In the genomic region with DNA sequence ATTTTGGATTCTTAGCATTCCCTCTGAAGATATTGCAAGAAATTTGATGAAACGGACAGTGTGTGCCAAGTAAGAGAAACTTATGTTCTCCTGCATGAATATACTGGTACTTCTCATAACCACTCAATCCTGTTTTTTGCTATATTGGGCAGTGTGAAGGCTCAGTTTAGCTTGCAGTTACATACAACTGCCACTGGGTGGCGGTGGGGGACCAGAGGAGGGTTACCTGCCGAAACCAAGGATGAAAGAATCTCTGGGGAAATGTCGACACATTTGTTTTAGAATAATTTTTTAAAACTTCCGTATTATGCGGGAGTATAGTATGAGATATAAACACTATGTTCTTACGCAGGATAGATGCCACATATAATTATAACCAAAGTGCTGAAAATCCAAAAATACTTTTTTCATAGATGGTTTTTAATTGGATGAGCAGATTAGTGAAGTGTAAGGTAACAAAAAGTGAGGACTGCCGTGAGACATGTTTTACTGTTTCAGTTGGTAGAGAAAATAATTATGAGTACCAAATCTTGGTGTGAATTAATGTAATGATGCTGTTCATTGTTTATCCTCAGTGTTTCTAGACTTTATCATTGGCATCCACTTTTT, we compare ENCODE assay signal across 8 cellular contexts. TPM values are rescaled to one million over a fixed set of nuclear protein-coding genes. Genes with fewer than 3 reads are reported as not detected.
DNase-seq lines count a peak whose midpoint lies in the region; ATAC-seq, FAIRE-seq and TF ChIP-seq lines count a peak whose summit lies in the region.

No MANE protein-coding gene starts in this region.

- peak; percentile 94 for ATAC-seq in HG03280 (IDR thresholded peaks at IDR 0.05; ENCODE audit: unreplicated experiment)

- peaks cover 6% of the 10 kb centered on the region for H3K36me3 Mint-ChIP-seq in chondrocyte (ENCODE audit: low read depth)

- H3K4me1 Mint-ChIP-seq in chondrocyte (ENCODE audit: low read depth) = peaks cover 6% of the 10 kb centered on the region

- TF ChIP-seq CTCF in C4-2B (conservative IDR thresholded peaks at IDR 0.05) (peak; percentile 96), chondrocyte (IDR thresholded peaks at IDR 0.05) (peak; percentile 98), liver (IDR thresholded peaks at IDR 0.05; ENCODE audit: low read depth, low read length, missing input control) (peak; percentile 92)

- no peak overlapping the region for H3K27ac ChIP-seq in C4-2B
- no peak overlapping the region for H3K27ac ChIP-seq in liver (ENCODE audit: low read depth in 1 of 2, low read length in 2 of 2)

- no peak overlapping the region for H3K9ac ChIP-seq in liver (ENCODE audit: low read depth in 1 of 2, low read length in 2 of 2)

- TF ChIP-seq RAD21 in liver (IDR thresholded peaks at IDR 0.05) = peak; percentile 97 to 98

- H3K27ac Mint-ChIP-seq in chondrocyte (ENCODE audit: unreplicated experiment) = no peak overlapping the region

- WGBS in liver = 7% methylated on average over 8 of the region's 8 CpGs

- peak; percentile 95 for FAIRE-seq in GM19239 (lab: Jason Lieb, UNC)

- no peaks in the 10 kb centered on the region for H3K9me3 Mint-ChIP-seq in chondrocyte (ENCODE audit: low read depth)

- H3K9me3 ChIP-seq in liver (ENCODE audit: control insufficient read depth in 4 of 4, low read length in 3 of 4) = no peaks in the 10 kb centered on the region

- DNase-seq in GM19239 (ENCODE audit: insufficient read length, low spot score) (peak; percentile 28), NCI-H345 treated with DMSO at 0.1 percent for 48 hours (lab: John Stamatoyannopoulos, UW; ENCODE audit: unreplicated experiment) (peak; percentile 56), chondrocyte (ENCODE audit: low spot score) (no peak)
- DNase-seq in activated CD4-positive, alpha-beta T cell treated with anti-CD3 and anti-CD28 coated beads for 24 hours (ENCODE audit: low read depth in 2 of 2) = peak; percentile 45 to 58
- DNase-seq in stimulated activated CD4-positive, alpha-beta T cell treated with anti-CD3 and anti-CD28 coated beads, TNF-alpha, amount 100 ng/mL, for 48 hours (ENCODE audit: low read depth in 3 of 3) = peak; percentile 32 to 53 (median 36)

- no peak overlapping the region for H3K4me3 Mint-ChIP-seq in chondrocyte (ENCODE audit: unreplicated experiment)

- peaks cover 2 to 33% (median 17%) of the 10 kb centered on the region in 4 donors for H3K36me3 ChIP-seq in liver (ENCODE audit: control insufficient read depth in 4 of 4, insufficient read depth in 3 of 4, low read depth in 1 of 4, low read length in 3 of 4)

- no peaks in the 10 kb centered on the region for H3K27me3 ChIP-seq in liver (ENCODE audit: control insufficient read depth in 4 of 4, insufficient read depth in 4 of 4, low read length in 3 of 4)

- H3K27me3 Mint-ChIP-seq in chondrocyte (ENCODE audit: low read depth) = no peaks in the 10 kb centered on the region

- H3K4me3 ChIP-seq in liver (ENCODE audit: low read depth in 1 of 3, low read length in 3 of 3) = no peak overlapping the region

- H3K4me1 ChIP-seq in liver (ENCODE audit: control insufficient read depth in 4 of 4, insufficient read depth in 4 of 4, low read length in 3 of 4) = peaks cover 3 to 50% (median 38%) of the 10 kb centered on the region in 4 donors

TF ChIP-seq in liver, 16 proteins besides CTCF, POLR2A, EP300 and RAD21:
- no peak for TF ChIP-seq FOXA2 (IDR thresholded peaks at IDR 0.05)
- TF ChIP-seq TAF1 (conservative IDR thresholded peaks at IDR 0.05) = no peak
- TF ChIP-seq RXRA (IDR thresholded peaks at IDR 0.05) = peak in 1 of 2 donors; percentile 6

RNA-seq across cellular contexts. Expression of gene TRMT11, which starts 9.7 kb away (rescaled TPM):
- total RNA-seq in chondrocyte (12.0 to 21.0 TPM (median 15.4 TPM) in 3 replicates), liver (10 to 100 TPM in 1 of 2 donors, 1 to 10 TPM in 1; 9.9 to 82.3 TPM)
- 10 to 100 TPM; 10.3 to 24.1 TPM for polyA plus RNA-seq in liver

RNA-seq across cellular contexts. Expression of gene HINT3, which starts 39.5 kb away (rescaled TPM):
- 15.7 to 19.7 TPM (median 19.3 TPM) in 3 replicates for total RNA-seq in chondrocyte
- 10 to 100 TPM; 12.1 to 17.4 TPM for total RNA-seq in liver
- 1 to 10 TPM; 5.6 to 9.2 TPM for polyA plus RNA-seq in liver
